In the genomic region with DNA sequence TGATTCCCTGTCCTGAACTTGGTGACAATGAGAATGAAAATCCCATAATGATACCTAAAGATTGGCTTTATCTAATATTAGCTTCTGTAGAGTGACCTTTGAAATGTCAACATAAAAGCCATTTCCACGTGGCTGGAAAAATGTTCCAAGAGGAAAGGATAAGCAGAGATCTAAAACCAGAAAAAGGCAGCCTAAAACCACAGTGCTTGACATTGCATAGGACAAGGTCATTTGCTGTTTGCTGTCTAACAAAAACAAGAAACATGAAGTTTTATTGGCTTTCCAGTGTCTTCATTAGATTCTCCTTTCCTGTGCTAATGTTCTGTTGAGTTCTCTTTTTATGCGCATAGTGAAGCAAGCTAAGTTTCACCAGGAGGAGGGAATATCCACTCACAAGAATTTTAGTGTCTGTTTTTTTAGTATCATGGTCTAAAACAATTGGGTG, we compare ENCODE assay signal across 1 cellular context.
A peak's percentile ranks its signal among the peaks of the same experiment; 100 is the strongest.
TF ChIP-seq lines count a peak whose summit lies in the region.

No MANE protein-coding gene starts in this region.

TF ChIP-seq in HepG2, 621 proteins besides CTCF, POLR2A, EP300 and RAD21 (continued from another document and continues in another):
- TF ChIP-seq ZBTB34 (CRISPR knock-in tag; IDR thresholded peaks at IDR 0.05) (0 out of 2 replicates have a peak, but pooled peaks have one; percentile 22), ESRRA (CRISPR knock-in tag; IDR thresholded peaks at IDR 0.05; ENCODE audit: low read depth) (peak; percentile 99), SALL1 (CRISPR knock-in tag; IDR thresholded peaks at IDR 0.05) (peak; percentile 91; the same call in 1 of the 2 replicates), CAMTA2 (CRISPR knock-in tag; IDR thresholded peaks at IDR 0.05; ENCODE audit: borderline replicate concordance) (no peak), REPIN1 (CRISPR knock-in tag; IDR thresholded peaks at IDR 0.05; ENCODE audit: borderline replicate concordance, low read depth) (peak; percentile 31; the same call in 1 of the 2 replicates), RCOR2 (CRISPR knock-in tag; IDR thresholded peaks at IDR 0.05) (peak; percentile 74; the same call in 1 of the 2 replicates), HOXA5 (CRISPR knock-in tag; IDR thresholded peaks at IDR 0.05) (peak; percentile 82), HMGXB3 (CRISPR knock-in tag; IDR thresholded peaks at IDR 0.05; ENCODE audit: borderline replicate concordance) (peak; percentile 64; the same call in 1 of the 2 replicates), MIER3 (CRISPR knock-in tag; IDR thresholded peaks at IDR 0.05; ENCODE audit: borderline replicate concordance) (peak; percentile 85), PPARG (CRISPR knock-in tag; conservative IDR thresholded peaks at IDR 0.05) (peak; percentile 84), HNF4G (IDR thresholded peaks at IDR 0.05; ENCODE audit: borderline replicate concordance, low read depth, low read length) (peak; percentile 84; the same call in 1 of the 2 replicates), HNF4G (CRISPR knock-in tag; IDR thresholded peaks at IDR 0.05; ENCODE audit: borderline replicate concordance, low read depth) (peak; percentile 77; the same call in 1 of the 2 replicates), ARID4A (CRISPR knock-in tag; IDR thresholded peaks at IDR 0.05; ENCODE audit: borderline replicate concordance) (peak; percentile 39; the same call in 1 of the 2 replicates), ZSCAN25 (CRISPR knock-in tag; IDR thresholded peaks at IDR 0.05) (no peak), TSC22D2 (CRISPR knock-in tag; IDR thresholded peaks at IDR 0.05; ENCODE audit: borderline replicate concordance) (no peak), ZNF614 (CRISPR knock-in tag; IDR thresholded peaks at IDR 0.05; ENCODE audit: borderline replicate concordance) (peak; percentile 87), MXI1 (IDR thresholded peaks at IDR 0.05; ENCODE audit: borderline replicate concordance, low read depth, low read length) (peak; percentile 84; the same call in 1 of the 3 replicates), GATAD2A (CRISPR knock-in tag; IDR thresholded peaks at IDR 0.05) (peak; percentile 98), KDM4B (CRISPR knock-in tag; IDR thresholded peaks at IDR 0.05) (peak; percentile 57; the same call in 1 of the 2 replicates), TGIF2 (CRISPR knock-in tag; IDR thresholded peaks at IDR 0.05) (peak; percentile 85)
- TF ChIP-seq, protein P1, sequence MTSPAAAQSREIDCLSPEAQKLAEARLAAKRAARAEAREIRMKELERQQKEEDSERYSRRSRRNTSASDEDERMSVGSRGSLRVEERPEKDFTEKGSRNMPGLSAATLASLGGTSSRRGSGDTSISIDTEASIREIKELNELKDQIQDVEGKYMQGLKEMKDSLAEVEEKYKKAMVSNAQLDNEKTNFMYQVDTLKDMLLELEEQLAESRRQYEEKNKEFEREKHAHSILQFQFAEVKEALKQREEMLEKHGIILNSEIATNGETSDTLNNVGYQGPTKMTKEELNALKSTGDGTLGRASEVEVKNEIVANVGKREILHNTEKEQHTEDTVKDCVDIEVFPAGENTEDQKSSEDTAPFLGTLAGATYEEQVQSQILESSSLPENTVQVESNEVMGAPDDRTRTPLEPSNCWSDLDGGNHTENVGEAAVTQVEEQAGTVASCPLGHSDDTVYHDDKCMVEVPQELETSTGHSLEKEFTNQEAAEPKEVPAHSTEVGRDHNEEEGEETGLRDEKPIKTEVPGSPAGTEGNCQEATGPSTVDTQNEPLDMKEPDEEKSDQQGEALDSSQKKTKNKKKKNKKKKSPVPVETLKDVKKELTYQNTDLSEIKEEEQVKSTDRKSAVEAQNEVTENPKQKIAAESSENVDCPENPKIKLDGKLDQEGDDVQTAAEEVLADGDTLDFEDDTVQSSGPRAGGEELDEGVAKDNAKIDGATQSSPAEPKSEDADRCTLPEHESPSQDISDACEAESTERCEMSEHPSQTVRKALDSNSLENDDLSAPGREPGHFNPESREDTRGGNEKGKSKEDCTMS (CRISPR knock-in tag; conservative IDR thresholded peaks at IDR 0.05): no peak
- TF ChIP-seq, protein P2, sequence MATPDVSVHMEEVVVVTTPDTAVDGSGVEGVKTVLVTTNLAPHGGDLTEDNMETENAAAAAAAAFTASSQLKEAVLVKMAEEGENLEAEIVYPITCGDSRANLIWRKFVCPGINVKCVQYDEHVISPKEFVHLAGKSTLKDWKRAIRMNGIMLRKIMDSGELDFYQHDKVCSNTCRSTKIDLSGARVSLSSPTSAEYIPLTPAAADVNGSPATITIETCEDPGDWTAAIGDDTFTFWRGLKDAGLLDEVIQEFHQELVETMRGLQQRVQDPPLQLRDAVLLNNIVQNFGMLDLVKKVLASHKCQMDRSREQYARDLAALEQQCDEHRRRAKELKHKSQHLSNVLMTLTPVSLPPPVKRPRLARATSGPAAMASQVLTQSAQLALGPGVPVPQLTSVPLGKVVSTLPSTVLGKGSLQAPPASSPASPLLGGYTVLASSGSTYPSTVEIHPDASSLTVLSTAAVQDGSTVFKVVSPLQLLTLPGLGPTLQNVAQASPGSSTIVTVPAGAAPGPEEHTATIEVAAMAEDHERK (CRISPR knock-in tag; IDR thresholded peaks at IDR 0.05; ENCODE audit: low read depth): no peak
- TF ChIP-seq, protein P3, sequence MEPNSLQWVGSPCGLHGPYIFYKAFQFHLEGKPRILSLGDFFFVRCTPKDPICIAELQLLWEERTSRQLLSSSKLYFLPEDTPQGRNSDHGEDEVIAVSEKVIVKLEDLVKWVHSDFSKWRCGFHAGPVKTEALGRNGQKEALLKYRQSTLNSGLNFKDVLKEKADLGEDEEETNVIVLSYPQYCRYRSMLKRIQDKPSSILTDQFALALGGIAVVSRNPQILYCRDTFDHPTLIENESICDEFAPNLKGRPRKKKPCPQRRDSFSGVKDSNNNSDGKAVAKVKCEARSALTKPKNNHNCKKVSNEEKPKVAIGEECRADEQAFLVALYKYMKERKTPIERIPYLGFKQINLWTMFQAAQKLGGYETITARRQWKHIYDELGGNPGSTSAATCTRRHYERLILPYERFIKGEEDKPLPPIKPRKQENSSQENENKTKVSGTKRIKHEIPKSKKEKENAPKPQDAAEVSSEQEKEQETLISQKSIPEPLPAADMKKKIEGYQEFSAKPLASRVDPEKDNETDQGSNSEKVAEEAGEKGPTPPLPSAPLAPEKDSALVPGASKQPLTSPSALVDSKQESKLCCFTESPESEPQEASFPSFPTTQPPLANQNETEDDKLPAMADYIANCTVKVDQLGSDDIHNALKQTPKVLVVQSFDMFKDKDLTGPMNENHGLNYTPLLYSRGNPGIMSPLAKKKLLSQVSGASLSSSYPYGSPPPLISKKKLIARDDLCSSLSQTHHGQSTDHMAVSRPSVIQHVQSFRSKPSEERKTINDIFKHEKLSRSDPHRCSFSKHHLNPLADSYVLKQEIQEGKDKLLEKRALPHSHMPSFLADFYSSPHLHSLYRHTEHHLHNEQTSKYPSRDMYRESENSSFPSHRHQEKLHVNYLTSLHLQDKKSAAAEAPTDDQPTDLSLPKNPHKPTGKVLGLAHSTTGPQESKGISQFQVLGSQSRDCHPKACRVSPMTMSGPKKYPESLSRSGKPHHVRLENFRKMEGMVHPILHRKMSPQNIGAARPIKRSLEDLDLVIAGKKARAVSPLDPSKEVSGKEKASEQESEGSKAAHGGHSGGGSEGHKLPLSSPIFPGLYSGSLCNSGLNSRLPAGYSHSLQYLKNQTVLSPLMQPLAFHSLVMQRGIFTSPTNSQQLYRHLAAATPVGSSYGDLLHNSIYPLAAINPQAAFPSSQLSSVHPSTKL (CRISPR knock-in tag; IDR thresholded peaks at IDR 0.05): peak; percentile 98
- TF ChIP-seq, protein P4, sequence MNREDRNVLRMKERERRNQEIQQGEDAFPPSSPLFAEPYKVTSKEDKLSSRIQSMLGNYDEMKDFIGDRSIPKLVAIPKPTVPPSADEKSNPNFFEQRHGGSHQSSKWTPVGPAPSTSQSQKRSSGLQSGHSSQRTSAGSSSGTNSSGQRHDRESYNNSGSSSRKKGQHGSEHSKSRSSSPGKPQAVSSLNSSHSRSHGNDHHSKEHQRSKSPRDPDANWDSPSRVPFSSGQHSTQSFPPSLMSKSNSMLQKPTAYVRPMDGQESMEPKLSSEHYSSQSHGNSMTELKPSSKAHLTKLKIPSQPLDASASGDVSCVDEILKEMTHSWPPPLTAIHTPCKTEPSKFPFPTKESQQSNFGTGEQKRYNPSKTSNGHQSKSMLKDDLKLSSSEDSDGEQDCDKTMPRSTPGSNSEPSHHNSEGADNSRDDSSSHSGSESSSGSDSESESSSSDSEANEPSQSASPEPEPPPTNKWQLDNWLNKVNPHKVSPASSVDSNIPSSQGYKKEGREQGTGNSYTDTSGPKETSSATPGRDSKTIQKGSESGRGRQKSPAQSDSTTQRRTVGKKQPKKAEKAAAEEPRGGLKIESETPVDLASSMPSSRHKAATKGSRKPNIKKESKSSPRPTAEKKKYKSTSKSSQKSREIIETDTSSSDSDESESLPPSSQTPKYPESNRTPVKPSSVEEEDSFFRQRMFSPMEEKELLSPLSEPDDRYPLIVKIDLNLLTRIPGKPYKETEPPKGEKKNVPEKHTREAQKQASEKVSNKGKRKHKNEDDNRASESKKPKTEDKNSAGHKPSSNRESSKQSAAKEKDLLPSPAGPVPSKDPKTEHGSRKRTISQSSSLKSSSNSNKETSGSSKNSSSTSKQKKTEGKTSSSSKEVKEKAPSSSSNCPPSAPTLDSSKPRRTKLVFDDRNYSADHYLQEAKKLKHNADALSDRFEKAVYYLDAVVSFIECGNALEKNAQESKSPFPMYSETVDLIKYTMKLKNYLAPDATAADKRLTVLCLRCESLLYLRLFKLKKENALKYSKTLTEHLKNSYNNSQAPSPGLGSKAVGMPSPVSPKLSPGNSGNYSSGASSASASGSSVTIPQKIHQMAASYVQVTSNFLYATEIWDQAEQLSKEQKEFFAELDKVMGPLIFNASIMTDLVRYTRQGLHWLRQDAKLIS (CRISPR knock-in tag; IDR thresholded peaks at IDR 0.05): peak; percentile 62; the same call in 1 of the 2 replicates
- TF ChIP-seq, protein P5, sequence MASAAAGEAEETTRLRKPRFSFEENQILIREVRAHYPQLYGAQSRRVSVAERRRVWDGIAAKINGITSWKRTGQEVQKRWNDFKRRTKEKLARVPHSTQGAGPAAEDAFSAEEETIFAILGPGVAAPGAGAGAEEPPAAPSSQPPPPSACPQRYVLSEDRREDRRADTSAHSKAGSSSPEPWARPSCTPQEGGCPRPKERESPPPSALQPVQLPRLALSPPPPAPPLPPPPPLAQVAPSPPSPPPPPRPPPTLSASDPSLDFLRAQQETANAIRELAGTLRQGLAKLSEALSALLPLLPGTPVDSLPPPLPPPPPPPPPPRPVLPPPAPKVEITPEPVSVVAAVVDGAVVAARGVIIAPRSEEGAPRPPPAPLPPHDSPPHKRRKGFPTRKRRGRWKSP (CRISPR knock-in tag; IDR thresholded peaks at IDR 0.05): peak; percentile 51; the same call in 1 of the 2 replicates
